26 cellular contexts compared by ENCODE assay signal in genomic region chr5:75507841-75508240, GRCh38.
"Had no signal": no experiment of that assay in that cellular context is flagged by ENCODE, and none has a peak within 500 bp of the region (broad histone marks: within the 10 kb centered on the region; RNA-seq: fewer than 3 reads in every experiment).

No MANE protein-coding gene starts in this region.

- H3K4me3 Mint-ChIP-seq: activated CD4-positive, alpha-beta T cell treated with anti-CD3 and anti-CD28 coated beads, Interleukin-2, amount 10 ng/mL, durations not matched to agents 24 days and 14 days; activated CD8-positive, alpha-beta memory T cell treated with anti-CD3 and anti-CD28 coated beads, Interleukin-2, amount 10 ng/mL, durations not matched to agents 7 days and 5 days; activated naive CD4-positive, alpha-beta T cell treated with anti-CD3 and anti-CD28 coated beads, Interleukin-2, amount 10 ng/mL, durations not matched to agents 7 days and 5 days; activated T-cell treated with anti-CD3 and anti-CD28 coated beads, Interleukin-2, amount 50 U/mL, for 4 hours; T-helper 1 cell treated with Interleukin-12 subunit alpha and Interleukin-12 subunit beta and Interleukin-4 antibody, amounts not matched to agents 30 μg/mL and 1 μg/mL, for 36 hours had no signal

- H3K9me3 Mint-ChIP-seq: activated naive CD4-positive, alpha-beta T cell treated with anti-CD3 and anti-CD28 coated beads, Interleukin-2, amount 10 ng/mL, durations not matched to agents 7 days and 5 days; activated T-cell treated with anti-CD3 and anti-CD28 coated beads, Interleukin-2, amount 50 U/mL, for 4 hours had no signal

- H3K4me3 ChIP-seq: adrenal gland, breast epithelium, SJSA1 had no signal

- H3K27ac Mint-ChIP-seq: activated CD4-positive, alpha-beta T cell treated with anti-CD3 and anti-CD28 coated beads, Interleukin-2, amount 10 ng/mL, durations not matched to agents 24 days and 14 days; activated CD8-positive, alpha-beta memory T cell treated with anti-CD3 and anti-CD28 coated beads, Interleukin-2, amount 10 ng/mL, durations not matched to agents 7 days and 5 days; activated naive CD4-positive, alpha-beta T cell treated with anti-CD3 and anti-CD28 coated beads, Interleukin-2, amount 10 ng/mL, durations not matched to agents 7 days and 5 days; activated naive CD8-positive, alpha-beta T cell treated with anti-CD3 and anti-CD28 coated beads for 36 hours; T-helper 1 cell treated with Interleukin-12 subunit alpha and Interleukin-12 subunit beta and Interleukin-4 antibody, amounts not matched to agents 30 μg/mL and 1 μg/mL, for 36 hours had no signal

- H3K27ac ChIP-seq: adrenal gland, breast epithelium, SJSA1 had no signal

- H3K36me3 ChIP-seq: adrenal gland, breast epithelium had no signal

- DNase-seq: activated CD4-positive, alpha-beta T cell treated with anti-CD3 and anti-CD28 coated beads, Interleukin-2, amount 10 ng/mL, durations not matched to agents 24 days and 14 days; activated CD4-positive, alpha-beta T cell treated with anti-CD3 and anti-CD28 coated beads, Interleukin-2, amount 50 U/mL, for 48 hours; activated CD4-positive, CD25-positive, alpha-beta regulatory T cell treated with anti-CD3 and anti-CD28 coated beads, Interleukin-2, amount 50 U/mL, for 72 hours; activated CD8-positive, alpha-beta memory T cell treated with anti-CD3 and anti-CD28 coated beads, Interleukin-2, amount 10 ng/mL, durations not matched to agents 7 days and 5 days; activated gamma-delta T cell; activated naive CD4-positive, alpha-beta T cell treated with anti-CD3 and anti-CD28 coated beads, Interleukin-2, amount 10 ng/mL, durations not matched to agents 7 days and 5 days; activated naive CD8-positive, alpha-beta T cell treated with anti-CD3 and anti-CD28 coated beads for 36 hours; activated T-cell treated with anti-CD3 and anti-CD28 coated beads, Interleukin-2, amount 50 U/mL, for 4 hours; adrenal gland; anterior cingulate cortex; caudate nucleus; Kasumi-1; NCI-H1092; NCI-H1417 treated with DMSO at 0.1 percent for 48 hours; NCI-H1694; NCI-H2029; NCI-H2107; NCI-H2171 treated with DMSO at 0.1 percent for 48 hours; NCI-H226; NCI-H526 treated with DMSO at 0.1 percent for 48 hours; SHP77; SW 1271 had no signal

- H3K27me3 ChIP-seq: adrenal gland, breast epithelium, SJSA1 had no signal

- H3K9me3 ChIP-seq: adrenal gland, breast epithelium, SJSA1 had no signal

- H3K27me3 Mint-ChIP-seq: activated CD4-positive, alpha-beta T cell treated with anti-CD3 and anti-CD28 coated beads, Interleukin-2, amount 10 ng/mL, durations not matched to agents 24 days and 14 days; activated CD8-positive, alpha-beta memory T cell treated with anti-CD3 and anti-CD28 coated beads, Interleukin-2, amount 10 ng/mL, durations not matched to agents 7 days and 5 days; activated naive CD4-positive, alpha-beta T cell treated with anti-CD3 and anti-CD28 coated beads, Interleukin-2, amount 10 ng/mL, durations not matched to agents 7 days and 5 days; activated naive CD8-positive, alpha-beta T cell treated with anti-CD3 and anti-CD28 coated beads for 36 hours had no signal

- ATAC-seq: activated CD8-positive, alpha-beta memory T cell treated with anti-CD3 and anti-CD28 coated beads, Interleukin-2, amount 10 ng/mL, durations not matched to agents 7 days and 5 days; activated T-cell treated with anti-CD3 and anti-CD28 coated beads, Interleukin-2, amount 50 U/mL, for 4 hours; SK-N-SH treated with all-trans-retinoic acid at 6 μM for 48 hours had no signal
